ENCODE assay signal across 1 cellular context in genomic region chr19:57769345-57770131, GRCh38.
TF ChIP-seq lines count a peak whose summit lies in the region.

Gene ZNF586 (plus strand): TSS chr19:57769676. CDS start chr19:57769843, 167 bp downstream.

TF ChIP-seq in K562, 482 proteins besides CTCF, POLR2A, EP300 and RAD21 (continued from another document and continues in another):
- TF ChIP-seq MTA3 (IDR thresholded peaks at IDR 0.05; ENCODE audit: borderline replicate concordance): peak; percentile 21; the same call in 1 of the 2 replicates
- no peak for TF ChIP-seq ELF2 (CRISPR knock-in tag; IDR thresholded peaks at IDR 0.05)
- peak; percentile 89 for TF ChIP-seq MBD1 (CRISPR knock-in tag; IDR thresholded peaks at IDR 0.05)
- 0 out of 2 replicates have a peak, but pooled peaks have one; percentile 31 for TF ChIP-seq ZHX1 (conservative IDR thresholded peaks at IDR 0.05; ENCODE audit: low read length)
- peak; percentile 90 for TF ChIP-seq ETS1 (conservative IDR thresholded peaks at IDR 0.05; ENCODE audit: control insufficient read depth, low read depth, low read length)
- peak; percentile 57; the same call in 1 of the 2 replicates for TF ChIP-seq RB1 (IDR thresholded peaks at IDR 0.05; ENCODE audit: low read depth)
- peak; percentile 28 for TF ChIP-seq HNRNPLL (IDR thresholded peaks at IDR 0.05; ENCODE audit: low read depth, low read length, poor library complexity, severe bottlenecking)
- peak; percentile 87 for TF ChIP-seq CREB3L1 (IDR thresholded peaks at IDR 0.05; ENCODE audit: borderline replicate concordance, low read depth)
- 0 out of 2 replicates have a peak, but pooled peaks have one; percentile 54 for TF ChIP-seq CBX5 (IDR thresholded peaks at IDR 0.05; ENCODE audit: borderline replicate concordance, low read depth)
- TF ChIP-seq SIX5 (IDR thresholded peaks at IDR 0.05; ENCODE audit: borderline replicate concordance in 1 of 2, insufficient read depth in 1 of 2, low read depth in 1 of 2, low read length in 2 of 2): peak; percentile 84 to 85
- peak; percentile 86 for TF ChIP-seq CREM (IDR thresholded peaks at IDR 0.05; ENCODE audit: low read depth)
- TF ChIP-seq PML (IDR thresholded peaks at IDR 0.05; ENCODE audit: low read length): 0 out of 2 replicates have a peak, but pooled peaks have one; percentile 18
- TF ChIP-seq PATZ1 (CRISPR knock-in tag; IDR thresholded peaks at IDR 0.05; ENCODE audit: borderline replicate concordance): no peak
- TF ChIP-seq ZNF655 (CRISPR knock-in tag; IDR thresholded peaks at IDR 0.05): no peak
- TF ChIP-seq ETV1 (tag; conservative IDR thresholded peaks at IDR 0.05; ENCODE audit: low read depth): peak; percentile 80
- TF ChIP-seq JUND (IDR thresholded peaks at IDR 0.05; ENCODE audit: borderline replicate concordance, low read depth, low read length): no peak
- TF ChIP-seq JUND (tag; IDR thresholded peaks at IDR 0.05; ENCODE audit: borderline replicate concordance, low read depth, low read length): 0 out of 3 replicates have a peak, but pooled peaks have one; percentile 23
- TF ChIP-seq BHLHE40 (IDR thresholded peaks at IDR 0.05; ENCODE audit: low read length): peak; percentile 13; the same call in 1 of the 2 replicates
- 0 out of 2 replicates have a peak, but pooled peaks have one; percentile 31 for TF ChIP-seq MXI1 (IDR thresholded peaks at IDR 0.05; ENCODE audit: low read depth, low read length)
- no peak for TF ChIP-seq TGIF2 (CRISPR knock-in tag; IDR thresholded peaks at IDR 0.05)
- TF ChIP-seq ZBTB11 (CRISPR knock-in tag; IDR thresholded peaks at IDR 0.05): peak in 1 of 3 experiments; percentile 72; a peak in 2 of 6 replicates
- peak; percentile 63 for TF ChIP-seq ELF1 (tag; IDR thresholded peaks at IDR 0.05)
- peak; percentile 90 to 97 (median 96) for TF ChIP-seq YY1 (IDR thresholded peaks at IDR 0.05; ENCODE audit: borderline replicate concordance in 1 of 3, control insufficient read depth in 1 of 3, extremely low read depth in 1 of 3, insufficient read depth in 3 of 3, insufficient read length in 1 of 3, insufficient replicate concordance in 2 of 3, low read depth in 1 of 3, low read length in 2 of 3)
- TF ChIP-seq POLR2B (IDR thresholded peaks at IDR 0.05; ENCODE audit: low read depth, partially characterized antibody): peak; percentile 60
- TF ChIP-seq ASH1L (IDR thresholded peaks at IDR 0.05; ENCODE audit: borderline replicate concordance, low read depth, partially characterized antibody): peak; percentile 45
- TF ChIP-seq NRF1 (conservative IDR thresholded peaks at IDR 0.05 in 1 of 2, IDR thresholded peaks at IDR 0.05 in 1 of 2): peak; percentile 23 to 30; a peak in 1 of 4 replicates
- no peak for TF ChIP-seq IRF2 (CRISPR knock-in tag; IDR thresholded peaks at IDR 0.05)
- TF ChIP-seq CXXC5 (CRISPR knock-in tag; IDR thresholded peaks at IDR 0.05): peak; percentile 92
- 0 out of 2 replicates have a peak, but pooled peaks have one; percentile 15 for TF ChIP-seq MTA2 (IDR thresholded peaks at IDR 0.05; ENCODE audit: low read depth)
- TF ChIP-seq ZNF165 (CRISPR knock-in tag; IDR thresholded peaks at IDR 0.05; ENCODE audit: borderline replicate concordance): no peak
- peak; percentile 12; the same call in 1 of the 2 replicates for TF ChIP-seq NCOA1 (IDR thresholded peaks at IDR 0.05; ENCODE audit: low read depth)
- TF ChIP-seq DPF2 (IDR thresholded peaks at IDR 0.05): no peak
- peak in 1 of 2 experiments; percentile 13; a peak in 1 of 4 replicates for TF ChIP-seq HDAC1 (IDR thresholded peaks at IDR 0.05)
- no peak for TF ChIP-seq ATF1 (CRISPR knock-in tag; IDR thresholded peaks at IDR 0.05)
- TF ChIP-seq ATF1 (tag; IDR thresholded peaks at IDR 0.05): peak; percentile 82
- TF ChIP-seq KDM4B (IDR thresholded peaks at IDR 0.05; ENCODE audit: borderline replicate concordance in 2 of 2, low read depth in 1 of 2): 0 out of 4 replicates have a peak, but pooled peaks of 1 of the 2 experiments have one; percentile 54
- no peak for TF ChIP-seq MYBL2 (IDR thresholded peaks at IDR 0.05; ENCODE audit: low read depth)
- no peak for TF ChIP-seq MYBL2 (CRISPR knock-in tag; IDR thresholded peaks at IDR 0.05; ENCODE audit: borderline replicate concordance)
- peak; percentile 84 for TF ChIP-seq ZNF740 (CRISPR knock-in tag; IDR thresholded peaks at IDR 0.05)
- TF ChIP-seq ZNF740 (tag; IDR thresholded peaks at IDR 0.05): no peak
- no peak for TF ChIP-seq MECOM (CRISPR knock-in tag; IDR thresholded peaks at IDR 0.05)
- no peak for TF ChIP-seq ZBTB26 (CRISPR knock-in tag; IDR thresholded peaks at IDR 0.05)
- no peak for TF ChIP-seq RUNX1 (IDR thresholded peaks at IDR 0.05; ENCODE audit: low read depth)
- 0 out of 2 replicates have a peak, but pooled peaks have one; percentile 17 for TF ChIP-seq CTBP1 (IDR thresholded peaks at IDR 0.05; ENCODE audit: borderline replicate concordance)
- peak; percentile 51; the same call in 1 of the 2 replicates for TF ChIP-seq CREB1 (IDR thresholded peaks at IDR 0.05)
- no peak for TF ChIP-seq CREB1 (CRISPR knock-in tag; IDR thresholded peaks at IDR 0.05)
- no peak for TF ChIP-seq TAF15 (IDR thresholded peaks at IDR 0.05; ENCODE audit: low read depth, low read length)
- TF ChIP-seq PHF20 (IDR thresholded peaks at IDR 0.05; ENCODE audit: partially characterized antibody): peak; percentile 79
- peak; percentile 92 for TF ChIP-seq GABPB1 (CRISPR knock-in tag; IDR thresholded peaks at IDR 0.05)
- peak; percentile 72 for TF ChIP-seq TAF1 (IDR thresholded peaks at IDR 0.05; ENCODE audit: control insufficient read depth, extremely low read depth, insufficient read depth, low read length, severe bottlenecking)
- peak; percentile 71 for TF ChIP-seq ESRRA (IDR thresholded peaks at IDR 0.05; ENCODE audit: borderline replicate concordance, low read depth)
- TF ChIP-seq ZNF143 (CRISPR knock-in tag; IDR thresholded peaks at IDR 0.05): peak; percentile 93
